Comparison of ENCODE assay signal across 20 cellular contexts in the genomic region with DNA sequence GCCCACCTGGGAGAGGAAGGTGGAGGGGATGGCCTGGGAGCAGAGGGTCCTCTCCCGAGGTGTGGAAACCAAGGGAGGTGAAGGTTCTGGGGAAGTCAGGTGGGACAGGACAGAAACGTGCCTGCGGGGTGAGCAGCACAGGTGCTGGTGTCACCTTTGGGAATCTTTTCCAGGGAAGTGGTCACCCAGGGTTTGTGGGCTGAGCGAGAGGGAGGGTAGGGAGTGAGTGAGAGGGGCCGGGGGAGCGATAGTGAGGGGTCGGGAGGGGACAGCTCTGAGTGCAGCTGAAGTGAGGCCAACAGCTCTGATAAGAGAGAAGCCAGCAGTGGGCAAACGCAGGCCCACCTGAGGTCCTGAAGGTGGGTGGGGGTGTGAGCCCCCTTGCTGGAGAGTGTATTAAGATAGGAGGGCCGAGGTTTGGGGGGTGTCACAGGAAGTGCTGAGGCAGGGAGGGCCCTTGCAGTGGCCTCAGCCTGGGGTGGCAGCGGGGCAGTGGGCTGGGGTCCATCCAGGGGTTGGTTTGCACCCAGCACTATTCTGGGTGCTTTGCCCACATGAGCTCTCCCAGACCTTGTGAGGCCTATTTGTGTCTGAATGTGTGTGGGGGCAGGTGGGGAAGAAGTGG. TPM values are rescaled to one million over a fixed set of nuclear protein-coding genes. Genes with fewer than 3 reads are reported as not detected.
DNase-seq lines count a peak whose midpoint lies in the region; ATAC-seq and TF ChIP-seq lines count a peak whose summit lies in the region.
"Had no signal": no experiment of that assay in that cellular context is flagged by ENCODE, and none has a peak within 500 bp of the region (broad histone marks: within the 10 kb centered on the region; RNA-seq: fewer than 3 reads in every experiment).

No MANE protein-coding gene starts in this region.

- peak overlapping the region; percentile 98 for H2AK5ac ChIP-seq in neuronal stem cell (ENCODE audit: low read depth, low read length)

- H3K4me2 ChIP-seq in neuronal stem cell (ENCODE audit: insufficient read depth, low read length, poor library complexity, severe bottlenecking) = no peak overlapping the region

- no peaks in the 10 kb centered on the region for H3K9me3 ChIP-seq in heart right ventricle
- H3K9me3 ChIP-seq in endodermal cell (ENCODE audit: control insufficient read depth, low read length) = no peaks in the 10 kb centered on the region
- peaks cover 0 to 7% of the 10 kb centered on the region in 2 donors for H3K9me3 ChIP-seq in neuronal stem cell (replicated peaks in 1 of 2; ENCODE audit: control insufficient read depth in 2 of 2, insufficient read depth in 1 of 2, low read depth in 1 of 2, low read length in 2 of 2)
- no peaks in the 10 kb centered on the region for H3K9me3 ChIP-seq in upper lobe of right lung
- H3K9me3 ChIP-seq: tibial nerve had no signal

- H3K9ac ChIP-seq in endodermal cell (ENCODE audit: extremely low read depth, low read length, poor library complexity, severe bottlenecking) (no peak overlapping the region), neuronal stem cell (ENCODE audit: low read depth, low read length, poor library complexity) (no peak overlapping the region)

- peak overlapping the region; percentile 27 for H2BK15ac ChIP-seq in neuronal stem cell (ENCODE audit: low read length)

- H3K79me1 ChIP-seq in neuronal stem cell (ENCODE audit: low read depth, low read length) = peaks cover 13% of the 10 kb centered on the region

- peaks cover 77% of the 10 kb centered on the region for H3K27me3 Mint-ChIP-seq in endodermal cell (ENCODE audit: insufficient read depth)

- no peaks in the 10 kb centered on the region for H3K9me3 Mint-ChIP-seq in endodermal cell
- H3K9me3 Mint-ChIP-seq: activated CD4-positive, alpha-beta T cell treated with anti-CD3 and anti-CD28 coated beads, Interleukin-2, amount 10 ng/mL, durations not matched to agents 24 days and 14 days; activated T-cell treated with anti-CD3 and anti-CD28 coated beads, Interleukin-2, amount 50 U/mL, for 72 hours; CD8-positive, alpha-beta T cell; naive thymus-derived CD8-positive, alpha-beta T cell had no signal

- peak overlapping the region; percentile 76 to 96 (median 92) for H3K27ac ChIP-seq in heart right ventricle
- H3K27ac ChIP-seq in endodermal cell (ENCODE audit: low read depth, low read length) = no peak overlapping the region
- no peak overlapping the region for H3K27ac ChIP-seq in neuronal stem cell (replicated peaks; ENCODE audit: low read length)
- H3K27ac ChIP-seq in upper lobe of right lung = peak overlapping the region; percentile 86
- H3K27ac ChIP-seq: SJSA1 had no signal

- no peak overlapping the region for H2BK120ac ChIP-seq in neuronal stem cell (ENCODE audit: low read depth, low read length)

- intact Hi-C loops in heart right ventricle (cut with DNase I) (loop anchor here in 2 of 10 donors (2.0 to 5.0 kb wide), 2 partner anchors 14 to 44 kb away; a partner anchor contains a TSS), left ventricle myocardium superior (cut with micrococcal nuclease) (no loop called here), upper lobe of right lung (cut with DNase I) (no loop called here)

- ATAC-seq in heart right ventricle = no peak
- ATAC-seq in left ventricle myocardium superior = no peak
- no peak for ATAC-seq in upper lobe of right lung
- ATAC-seq in HG03095 (IDR thresholded peaks at IDR 0.05; ENCODE audit: unreplicated experiment) = no peak
- ATAC-seq: activated T-cell treated with anti-CD3 and anti-CD28 coated beads, Interleukin-2, amount 50 U/mL, for 72 hours; CD8-positive, alpha-beta T cell had no signal

- H2BK12ac ChIP-seq in neuronal stem cell (ENCODE audit: low read length) = peak overlapping the region; percentile 4

- no peak overlapping the region for H3K27ac Mint-ChIP-seq in endodermal cell
- H3K27ac Mint-ChIP-seq: activated CD4-positive, alpha-beta T cell treated with anti-CD3 and anti-CD28 coated beads, Interleukin-2, amount 10 ng/mL, durations not matched to agents 24 days and 14 days; activated T-cell treated with anti-CD3 and anti-CD28 coated beads, Interleukin-2, amount 50 U/mL, for 72 hours; CD8-positive, alpha-beta T cell had no signal

- H3K23ac ChIP-seq in neuronal stem cell (ENCODE audit: low read depth, low read length, poor library complexity) = peak overlapping the region; percentile 34

- H3K4me3 Mint-ChIP-seq in endodermal cell = no peak overlapping the region
- H3K4me3 Mint-ChIP-seq: activated CD4-positive, alpha-beta T cell treated with anti-CD3 and anti-CD28 coated beads, Interleukin-2, amount 10 ng/mL, durations not matched to agents 24 days and 14 days; activated T-cell treated with anti-CD3 and anti-CD28 coated beads, Interleukin-2, amount 50 U/mL, for 72 hours; CD8-positive, alpha-beta T cell had no signal

- H3K4me3 ChIP-seq in heart right ventricle (no peak overlapping the region), endodermal cell (ENCODE audit: low read length) (no peak overlapping the region), neuronal stem cell (ENCODE audit: low read length in 2 of 2) (no peak overlapping the region), upper lobe of right lung (no peak overlapping the region)
- H3K4me3 ChIP-seq: SJSA1, tibial nerve had no signal

- DNase-seq in heart right ventricle (no peak), left ventricle myocardium superior (no peak), endodermal cell (peak; percentile 36), neuronal stem cell (ENCODE audit: low spot score) (no peak), upper lobe of right lung (no peak), NOMO-1 (lab: John Stamatoyannopoulos, UW; ENCODE audit: unreplicated experiment in 2 of 2) (no peak)
- no peak for DNase-seq in stimulated activated CD4-positive, alpha-beta T cell treated with anti-CD3 and anti-CD28 coated beads, Interleukin-2, amount 100 ng/mL, for 48 hours
- DNase-seq: ACHN; activated T-cell treated with anti-CD3 and anti-CD28 coated beads, Interleukin-2, amount 50 U/mL, for 72 hours; DND-41; GOT3; hippocampal formation; NCI-H187; NCI-H446 treated with DMSO at 0.1 percent for 48 hours had no signal

- H3K4me1 ChIP-seq in heart right ventricle = peaks cover 0 to 36% (median 15%) of the 10 kb centered on the region in 9 donors
- H3K4me1 ChIP-seq in endodermal cell (ENCODE audit: control insufficient read depth, insufficient read depth, low read length) = no peaks in the 10 kb centered on the region
- peaks cover 12 to 13% of the 10 kb centered on the region in 2 donors for H3K4me1 ChIP-seq in neuronal stem cell (ENCODE audit: control insufficient read depth in 2 of 2, insufficient read depth in 1 of 2, low read depth in 1 of 2, low read length in 2 of 2)
- H3K4me1 ChIP-seq in upper lobe of right lung = no peaks in the 10 kb centered on the region
- H3K4me1 ChIP-seq: SJSA1 had no signal

- H3K4me1 Mint-ChIP-seq in endodermal cell = peaks cover 12% of the 10 kb centered on the region

- TF ChIP-seq CTCF in heart right ventricle (IDR thresholded peaks at IDR 0.05) (no peak), endodermal cell (conservative IDR thresholded peaks at IDR 0.05) (no peak), upper lobe of right lung (IDR thresholded peaks at IDR 0.05) (no peak)

- peak overlapping the region; percentile 85 for H3K18ac ChIP-seq in neuronal stem cell (ENCODE audit: low read length)

- no peak overlapping the region for H2BK5ac ChIP-seq in neuronal stem cell (ENCODE audit: low read length)

- H3K36me3 Mint-ChIP-seq in endodermal cell (ENCODE audit: low read depth) = no peaks in the 10 kb centered on the region
- H3K36me3 Mint-ChIP-seq: CD8-positive, alpha-beta T cell; naive thymus-derived CD8-positive, alpha-beta T cell had no signal

- H3K36me3 ChIP-seq in heart right ventricle (peaks cover 0 to 10% (median 0%) of the 10 kb centered on the region in 9 donors), endodermal cell (ENCODE audit: control insufficient read depth, insufficient read depth, low read length) (no peaks in the 10 kb centered on the region), neuronal stem cell (replicated peaks in 1 of 2; ENCODE audit: control insufficient read depth in 2 of 2, insufficient read depth in 2 of 2, low read length in 2 of 2) (peaks cover 0 to 2% of the 10 kb centered on the region in 2 donors), upper lobe of right lung (no peaks in the 10 kb centered on the region)
- H3K36me3 ChIP-seq: SJSA1, tibial nerve had no signal

- 46 to 53% methylated on average over 10 of the region's 10 CpGs for WGBS in heart right ventricle, 2 donors
- 76 to 78% methylated on average over 6 to 10 of the region's 10 CpGs for WGBS in endodermal cell (ENCODE audit: insufficient coverage in 1 of 2, insufficient read length in 1 of 2), 2 experiments
- WGBS in neuronal stem cell (ENCODE audit: extremely low coverage in 2 of 2, insufficient read length in 2 of 2, insufficient replicate concordance in 1 of 2), 2 donors = no CpG with 5 or more reads among the region's 10 CpGs

- no peak overlapping the region for H2AFZ ChIP-seq in neuronal stem cell (ENCODE audit: low read length)

- peaks cover 6 to 77% (median 36%) of the 10 kb centered on the region in 7 donors for H3K27me3 ChIP-seq in heart right ventricle
- H3K27me3 ChIP-seq in endodermal cell (ENCODE audit: control insufficient read depth, insufficient read depth, low read length, poor library complexity, severe bottlenecking) = peaks cover 28% of the 10 kb centered on the region
- H3K27me3 ChIP-seq in neuronal stem cell (ENCODE audit: control insufficient read depth in 3 of 3, insufficient read depth in 3 of 3, low read depth in 1 of 3, low read length in 3 of 3) = peaks cover 0 to 8% (median 0%) of the 10 kb centered on the region in 3 experiments
- H3K27me3 ChIP-seq in upper lobe of right lung = peaks cover 17% of the 10 kb centered on the region

- no peak overlapping the region for H3K4ac ChIP-seq in neuronal stem cell (ENCODE audit: low read length)

- H3K14ac ChIP-seq in neuronal stem cell (ENCODE audit: low read length) = no peak overlapping the region

- H4K91ac ChIP-seq in neuronal stem cell (ENCODE audit: low read depth, low read length, poor library complexity) = no peak overlapping the region

- no peak overlapping the region for H4K8ac ChIP-seq in neuronal stem cell (ENCODE audit: low read depth, low read length)

RNA-seq across cellular contexts. Expression of a gene that starts 1.6 kb away (rescaled TPM):
- total RNA-seq in heart right ventricle (10 to 100 TPM; 19.9 to 36.9 (median 24.7) TPM), left ventricle myocardium superior (22.9 TPM), endodermal cell (10 to 100 TPM in 1 of 2 donors, 1 to 10 TPM in 1; 9.4 to 11.1 TPM), upper lobe of right lung (59.9 TPM)
- 10 to 100 TPM; 14.3 to 59.8 TPM for polyA plus RNA-seq in heart right ventricle
- polyA plus RNA-seq in endodermal cell (2013, experiment 1 of 2) = 9.9 TPM
- polyA plus RNA-seq in endodermal cell (2013, experiment 2 of 2) = 9.9 TPM
- 9.8 TPM for polyA plus RNA-seq in neuronal stem cell (2013, experiment 1 of 2)
- 9.9 TPM for polyA plus RNA-seq in neuronal stem cell (2013, experiment 2 of 2)
- total RNA-seq: CD8-positive, alpha-beta T cell had no signal
- polyA plus RNA-seq: naive thymus-derived CD8-positive, alpha-beta T cell had no signal

RNA-seq across cellular contexts. Expression of a gene that starts 43.1 kb away (rescaled TPM):
- total RNA-seq in heart right ventricle (10 to 100 TPM; 19.6 to 33.3 (median 26.0) TPM), left ventricle myocardium superior (22.2 TPM), endodermal cell (10 to 100 TPM; 28.6 to 30.6 TPM), upper lobe of right lung (46.4 TPM)
- polyA plus RNA-seq in heart right ventricle = 10 to 100 TPM; 17.5 to 62.3 TPM
- polyA plus RNA-seq in endodermal cell (2013, experiment 1 of 2) = 26.8 TPM
- 23.1 TPM for polyA plus RNA-seq in endodermal cell (2013, experiment 2 of 2)
- polyA plus RNA-seq in neuronal stem cell (2013, experiment 1 of 2) = 16.8 TPM
- 15.2 TPM for polyA plus RNA-seq in neuronal stem cell (2013, experiment 2 of 2)

Comparison
In these comparisons a context has a peak if more than half of its experiments do, and no peak if none do; other contexts are left out.
1. H3K27ac ChIP-seq: peak in heart right ventricle (10 of 10) and upper lobe of right lung (single experiment); none in endodermal cell (single experiment) and neuronal stem cell (single experiment).